In the genomic region with DNA sequence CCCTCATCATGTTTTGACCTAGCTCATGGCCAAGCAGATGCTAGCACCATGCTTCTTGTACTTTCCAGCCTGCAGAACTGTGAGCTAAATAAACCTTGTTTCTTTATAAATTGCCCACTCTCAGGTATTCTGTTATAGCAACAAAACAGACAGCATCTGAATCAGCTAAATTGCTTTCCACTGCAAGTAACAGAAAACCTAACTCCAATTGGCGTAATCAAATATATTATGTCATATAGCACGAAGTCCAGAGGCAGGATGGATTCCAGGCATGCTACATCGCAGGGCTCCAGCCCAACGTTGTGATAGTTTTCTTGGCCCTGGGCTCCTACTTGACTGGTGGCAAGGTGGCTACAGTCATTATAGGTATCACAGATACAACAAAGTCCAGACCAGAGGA, we compare ENCODE assay signal across 35 cellular contexts.
"Had no signal": no experiment of that assay in that cellular context is flagged by ENCODE, and none has a peak within 500 bp of the region (broad histone marks: within the 10 kb centered on the region; RNA-seq: fewer than 3 reads in every experiment).

No MANE protein-coding gene starts in this region.

- H3K36me3 ChIP-seq: adrenal gland, esophagus muscularis mucosa, gastrocnemius medialis, WERI-Rb-1 had no signal

- H3K4me3 ChIP-seq: adrenal gland, body of pancreas, esophagus muscularis mucosa, gastrocnemius medialis had no signal

- H3K9me3 Mint-ChIP-seq: activated B cell treated with CpG ODN at 0.5 μM for 24 hours; activated CD8-positive, alpha-beta T cell treated with anti-CD3 and anti-CD28 coated beads for 36 hours; activated naive CD4-positive, alpha-beta T cell treated with anti-CD3 and anti-CD28 coated beads for 36 hours; activated naive CD4-positive, alpha-beta T cell treated with anti-CD3 and anti-CD28 coated beads, Interleukin-2, amount 50 U/mL, for 24 hours; activated naive CD8-positive, alpha-beta T cell treated with anti-CD3 and anti-CD28 coated beads for 36 hours; activated naive CD8-positive, alpha-beta T cell treated with anti-CD3 and anti-CD28 coated beads, Interleukin-2, amount 50 U/mL, for 24 hours; activated T-helper 1 cell treated with anti-CD3 and anti-CD28 coated beads, Interleukin-12 subunit alpha, Interleukin-12 subunit beta, Interleukin-2, Interleukin-4 antibody, amounts not matched to agents 30 ng/mL and 10 ng/mL and 1 ng/mL, durations not matched to agents 14 hours and 24 hours and 36 hours; activated T-helper 2 cell treated with anti-CD3 and anti-CD28 coated beads, Interferon-gamma antibody, Interleukin-2, Interleukin-4, amounts not matched to agents 10 μg/mL and 5 μg/mL and 100 μg/mL, durations not matched to agents 14 hours and 24 hours and 36 hours; effector memory CD8-positive, alpha-beta T cell; T-helper 2 cell treated with Interferon-gamma antibody and Interleukin-4, amounts not matched to agents 5 μg/mL and 100 μg/mL, for 36 hours had no signal

- H3K27ac Mint-ChIP-seq: activated B cell treated with CpG ODN at 0.5 μM for 24 hours; activated CD8-positive, alpha-beta T cell treated with anti-CD3 and anti-CD28 coated beads for 36 hours; activated naive CD4-positive, alpha-beta T cell treated with anti-CD3 and anti-CD28 coated beads for 36 hours; activated naive CD4-positive, alpha-beta T cell treated with anti-CD3 and anti-CD28 coated beads, Interleukin-2, amount 50 U/mL, for 24 hours; activated naive CD8-positive, alpha-beta T cell treated with anti-CD3 and anti-CD28 coated beads for 36 hours; activated naive CD8-positive, alpha-beta T cell treated with anti-CD3 and anti-CD28 coated beads, Interleukin-2, amount 50 U/mL, for 24 hours; activated T-helper 1 cell treated with anti-CD3 and anti-CD28 coated beads, Interleukin-12 subunit alpha, Interleukin-12 subunit beta, Interleukin-2, Interleukin-4 antibody, amounts not matched to agents 30 ng/mL and 10 ng/mL and 1 ng/mL, durations not matched to agents 14 hours and 24 hours and 36 hours; activated T-helper 2 cell treated with anti-CD3 and anti-CD28 coated beads, Interferon-gamma antibody, Interleukin-2, Interleukin-4, amounts not matched to agents 10 μg/mL and 5 μg/mL and 100 μg/mL, durations not matched to agents 14 hours and 24 hours and 36 hours; effector memory CD8-positive, alpha-beta T cell; T-helper 17 cell; T-helper 2 cell treated with Interferon-gamma antibody and Interleukin-4, amounts not matched to agents 5 μg/mL and 100 μg/mL, for 36 hours had no signal

- H3K9me3 ChIP-seq: adrenal gland, body of pancreas, esophagus muscularis mucosa, gastrocnemius medialis had no signal

- H3K4me1 Mint-ChIP-seq: activated naive CD4-positive, alpha-beta T cell treated with anti-CD3 and anti-CD28 coated beads, Interleukin-2, amount 50 U/mL, for 24 hours; activated naive CD8-positive, alpha-beta T cell treated with anti-CD3 and anti-CD28 coated beads for 36 hours; activated naive CD8-positive, alpha-beta T cell treated with anti-CD3 and anti-CD28 coated beads, Interleukin-2, amount 50 U/mL, for 24 hours; T-helper 17 cell had no signal

- H3K27me3 Mint-ChIP-seq: activated B cell treated with CpG ODN at 0.5 μM for 24 hours; activated CD8-positive, alpha-beta T cell treated with anti-CD3 and anti-CD28 coated beads for 36 hours; activated naive CD4-positive, alpha-beta T cell treated with anti-CD3 and anti-CD28 coated beads, Interleukin-2, amount 50 U/mL, for 24 hours; activated naive CD8-positive, alpha-beta T cell treated with anti-CD3 and anti-CD28 coated beads for 36 hours; activated naive CD8-positive, alpha-beta T cell treated with anti-CD3 and anti-CD28 coated beads, Interleukin-2, amount 50 U/mL, for 24 hours; T-helper 17 cell had no signal

- DNase-seq: activated B cell treated with CpG ODN at 0.5 μM for 24 hours; activated CD4-positive, alpha-beta T cell treated with anti-CD3 and anti-CD28 coated beads for 48 hours; activated CD4-positive, alpha-beta T cell treated with anti-CD3 and anti-CD28 coated beads, Interleukin-2, amount 50 U/mL, for 1 hour; activated CD4-positive, alpha-beta T cell treated with anti-CD3 and anti-CD28 coated beads, Interleukin-2, amount 50 U/mL, for 48 hours; activated CD8-positive, alpha-beta memory T cell treated with anti-CD3 and anti-CD28 coated beads for 24 hours; activated CD8-positive, alpha-beta T cell treated with anti-CD3 and anti-CD28 coated beads for 36 hours; activated effector memory CD4-positive, alpha-beta T cell treated with anti-CD3 and anti-CD28 coated beads, Interleukin-2, amount 50 U/mL, for 16 hours; activated naive CD4-positive, alpha-beta T cell treated with anti-CD3 and anti-CD28 coated beads for 36 hours; activated naive CD8-positive, alpha-beta T cell treated with anti-CD3 and anti-CD28 coated beads for 36 hours; activated naive CD8-positive, alpha-beta T cell treated with anti-CD3 and anti-CD28 coated beads, Interleukin-2, amount 50 U/mL, for 24 hours; activated T-cell treated with anti-CD3 and anti-CD28 coated beads, Interleukin-2, amount 50 U/mL, for 48 hours; adrenal gland; amygdala; aorta; body of pancreas; caudate nucleus; cortex of kidney; dermis blood vessel endothelial cell; effector CD4-positive, alpha-beta T cell; effector memory CD8-positive, alpha-beta T cell; erythroblast; gastrocnemius medialis; glutamatergic neuron; T-helper 1 cell; T-helper 17 cell; T1000; WERI-Rb-1 had no signal

- H3K4me1 ChIP-seq: adrenal gland, body of pancreas, esophagus muscularis mucosa, foreskin keratinocyte, gastrocnemius medialis had no signal

- FAIRE-seq: colon had no signal

- H3K36me3 Mint-ChIP-seq: activated naive CD8-positive, alpha-beta T cell treated with anti-CD3 and anti-CD28 coated beads for 36 hours had no signal

- H3K27me3 ChIP-seq: adrenal gland, body of pancreas, foreskin keratinocyte, gastrocnemius medialis had no signal

- H3K27ac ChIP-seq: adrenal gland, body of pancreas, esophagus muscularis mucosa, foreskin keratinocyte, gastrocnemius medialis, WERI-Rb-1 had no signal

- H3K4me3 Mint-ChIP-seq: activated B cell treated with CpG ODN at 0.5 μM for 24 hours; activated CD8-positive, alpha-beta T cell treated with anti-CD3 and anti-CD28 coated beads for 36 hours; activated naive CD4-positive, alpha-beta T cell treated with anti-CD3 and anti-CD28 coated beads for 36 hours; activated naive CD4-positive, alpha-beta T cell treated with anti-CD3 and anti-CD28 coated beads, Interleukin-2, amount 50 U/mL, for 24 hours; activated naive CD8-positive, alpha-beta T cell treated with anti-CD3 and anti-CD28 coated beads for 36 hours; activated naive CD8-positive, alpha-beta T cell treated with anti-CD3 and anti-CD28 coated beads, Interleukin-2, amount 50 U/mL, for 24 hours; activated T-helper 1 cell treated with anti-CD3 and anti-CD28 coated beads, Interleukin-12 subunit alpha, Interleukin-12 subunit beta, Interleukin-2, Interleukin-4 antibody, amounts not matched to agents 30 ng/mL and 10 ng/mL and 1 ng/mL, durations not matched to agents 14 hours and 24 hours and 36 hours; effector memory CD8-positive, alpha-beta T cell; T-helper 17 cell; T-helper 2 cell treated with Interferon-gamma antibody and Interleukin-4, amounts not matched to agents 5 μg/mL and 100 μg/mL, for 36 hours had no signal

- ATAC-seq: activated CD4-positive, CD25-positive, alpha-beta regulatory T cell treated with anti-CD3 and anti-CD28 coated beads, Interleukin-2, amount 50 U/mL, for 24 hours; activated CD8-positive, alpha-beta T cell treated with anti-CD3 and anti-CD28 coated beads for 36 hours; activated naive CD8-positive, alpha-beta T cell treated with anti-CD3 and anti-CD28 coated beads, Interleukin-2, amount 50 U/mL, for 24 hours; body of pancreas; effector memory CD8-positive, alpha-beta T cell; gastrocnemius medialis; T-helper 17 cell had no signal
